Comparison of ENCODE assay signal across 1 cellular context in the genomic region with DNA sequence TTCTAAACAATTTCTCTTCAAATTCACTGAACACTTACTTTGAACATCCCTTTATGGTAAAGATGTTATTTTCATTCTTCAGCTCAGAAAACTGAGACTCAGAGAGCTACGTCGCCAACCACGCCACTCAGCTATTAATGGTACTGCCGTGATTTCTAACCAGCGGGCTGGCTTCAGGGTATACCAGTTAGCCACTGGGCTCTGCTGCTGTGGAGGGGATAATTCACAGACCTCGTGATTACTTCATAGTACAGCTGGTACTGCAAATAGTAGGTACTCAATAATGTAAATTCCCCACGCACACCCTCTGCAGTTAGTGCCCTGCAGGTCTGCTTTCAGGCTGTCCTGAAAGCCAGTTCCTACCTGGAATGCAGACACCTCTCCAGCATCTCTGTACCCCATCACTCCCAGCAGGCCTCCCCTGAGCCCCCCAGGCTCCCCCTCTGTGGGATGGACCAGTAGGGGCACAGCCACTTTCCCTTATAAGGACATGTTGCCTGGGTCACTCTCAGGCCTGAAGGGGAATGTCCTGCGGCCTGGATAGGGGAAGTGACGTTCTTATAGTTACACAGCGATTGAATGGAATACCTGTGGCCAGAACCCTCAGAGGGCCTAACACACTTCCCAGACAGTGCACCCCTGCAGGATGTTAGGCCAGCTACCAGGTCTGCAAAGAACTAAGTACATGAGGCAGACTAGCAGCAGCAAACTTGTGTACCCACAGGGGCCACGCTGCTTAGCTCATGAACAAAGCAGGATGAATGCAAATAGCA.
TF ChIP-seq lines count a peak whose summit lies in the region.

No MANE protein-coding gene starts in this region.

TF ChIP-seq in K562, 482 proteins besides CTCF, POLR2A, EP300 and RAD21:
- no peak for TF ChIP-seq ELF4 (CRISPR knock-in tag; IDR thresholded peaks at IDR 0.05)
- TF ChIP-seq, protein P1, sequence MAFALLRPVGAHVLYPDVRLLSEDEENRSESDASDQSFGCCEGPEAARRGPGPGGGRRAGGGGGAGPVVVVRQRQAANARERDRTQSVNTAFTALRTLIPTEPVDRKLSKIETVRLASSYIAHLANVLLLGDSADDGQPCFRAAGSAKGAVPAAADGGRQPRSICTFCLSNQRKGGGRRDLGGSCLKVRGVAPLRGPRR (CRISPR knock-in tag; IDR thresholded peaks at IDR 0.05): no peak
- TF ChIP-seq SRF (CRISPR knock-in tag; IDR thresholded peaks at IDR 0.05): peak in 1 of 2 experiments; percentile 65; a peak in 1 of 4 replicates
- 0 out of 2 replicates have a peak, but pooled peaks have one; percentile 34 for TF ChIP-seq SPI1 (IDR thresholded peaks at IDR 0.05; ENCODE audit: borderline replicate concordance, low read depth, low read length)
